ENCODE assay signal across 1 cellular context in genomic region chr3:197014942-197015575, GRCh38.
TF ChIP-seq lines count a peak whose summit lies in the region.

No MANE protein-coding gene starts in this region.

TF ChIP-seq in GM12878, 131 proteins besides CTCF, POLR2A, EP300 and RAD21:
- TF ChIP-seq POLR2AphosphoS5 (IDR thresholded peaks at IDR 0.05; ENCODE audit: low read length) (0 out of 2 replicates have a peak, but pooled peaks have one; percentile 10), BACH1 (IDR thresholded peaks at IDR 0.05; ENCODE audit: borderline replicate concordance) (no peak)
TF ChIP-seq in GM12878: peak in this region for 1.
